16 cellular contexts compared by ENCODE assay signal in the genomic region with DNA sequence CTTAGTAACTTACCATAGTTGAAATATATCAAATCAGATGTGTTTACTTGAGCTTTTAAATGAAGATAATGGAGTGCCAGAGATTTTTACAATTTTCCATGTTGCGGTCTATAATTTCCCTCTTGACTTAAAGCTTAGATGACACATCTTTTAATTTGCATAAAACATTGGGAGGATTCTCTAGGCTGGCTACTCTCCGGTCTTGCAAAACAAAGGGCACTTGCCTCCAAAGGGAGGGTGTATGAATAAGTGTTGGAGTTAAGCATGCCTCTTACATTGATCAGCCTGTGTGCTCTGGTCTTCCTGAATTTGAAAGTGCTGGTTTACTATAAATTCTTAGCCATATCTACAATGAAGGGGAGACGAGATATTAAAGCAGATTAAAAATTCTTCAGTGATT.
DNase-seq lines count a peak whose midpoint lies in the region; ATAC-seq and TF ChIP-seq lines count a peak whose summit lies in the region.
"Had no signal": no experiment of that assay in that cellular context is flagged by ENCODE, and none has a peak within 500 bp of the region (broad histone marks: within the 10 kb centered on the region; RNA-seq: fewer than 3 reads in every experiment).

No MANE protein-coding gene starts in this region.

- peak; percentile 15 for DNase-seq in Daoy (ENCODE audit: low read depth)
- DNase-seq in M059J (ENCODE audit: low read depth), result peak; percentile 28
- peak; percentile 6 for DNase-seq in astrocyte of the hippocampus (ENCODE audit: low read depth, low spot score)
- no peak for DNase-seq in omental fat pad (ENCODE audit: low spot score)
- DNase-seq in AG08396 (ENCODE audit: low spot score), result no peak
- DNase-seq: ACHN; CD4-positive, alpha-beta T cell; NCI-H1092 treated with DMSO at 0.1 percent for 48 hours; NCI-H1694; NCI-H2107; NCI-H774 had no signal

- TF ChIP-seq CTCF in omental fat pad (IDR thresholded peaks at IDR 0.05), result no peak

- peak; percentile 68 for ATAC-seq in omental fat pad (ENCODE audit: low FRiP score)
- ATAC-seq in HG02610 (IDR thresholded peaks at IDR 0.05; ENCODE audit: unreplicated experiment), result no peak
- ATAC-seq in GM19035 (IDR thresholded peaks at IDR 0.05; ENCODE audit: unreplicated experiment), result no peak
- ATAC-seq: HCT116, K562, Right ventricle myocardium inferior had no signal

Comparison
In these comparisons a context has a peak if more than half of its experiments do, and no peak if none do; other contexts are left out.
1. DNase-seq: peak in Daoy (single experiment), M059J (single experiment) and astrocyte of the hippocampus (single experiment); none in omental fat pad (single experiment) and AG08396 (single experiment).